12 cellular contexts compared by ENCODE assay signal in genomic region chr12:11778703-11779102, GRCh38.
DNase-seq lines count a peak whose midpoint lies in the region; ATAC-seq and TF ChIP-seq lines count a peak whose summit lies in the region.
"Had no signal": no experiment of that assay in that cellular context is flagged by ENCODE, and none has a peak within 500 bp of the region (broad histone marks: within the 10 kb centered on the region; RNA-seq: fewer than 3 reads in every experiment).

No MANE protein-coding gene starts in this region.

- peaks cover 38% of the 10 kb centered on the region for H3K4me1 ChIP-seq in psoas muscle

- peak; percentile 45 for DNase-seq in GM12865 (ENCODE audit: low read depth)
- DNase-seq in caudate nucleus (lab: John Stamatoyannopoulos, UW), result no peak
- no peak for DNase-seq in psoas muscle
- no peak for DNase-seq in amygdala (lab: John Stamatoyannopoulos, UW)
- DNase-seq in H4 (ENCODE audit: low spot score), result no peak
- DNase-seq: activated CD8-positive, alpha-beta memory T cell treated with anti-CD3 and anti-CD28 coated beads, Interleukin-2, amount 10 ng/mL, durations not matched to agents 7 days and 5 days; CD8-positive, alpha-beta memory T cell; GDM1; Peyer's patch; stimulated activated CD4-positive, alpha-beta T cell treated with anti-CD3 and anti-CD28 coated beads, Interleukin-4, amount 100 ng/mL, for 4 hours had no signal

- intact Hi-C loops in psoas muscle (cut with DNase I), result no loop called here

- ATAC-seq in psoas muscle, result no peak
- no peak for ATAC-seq in SK-N-SH treated with all-trans-retinoic acid at 6 μM for 48 hours
- ATAC-seq: activated CD8-positive, alpha-beta memory T cell treated with anti-CD3 and anti-CD28 coated beads, Interleukin-2, amount 10 ng/mL, durations not matched to agents 7 days and 5 days had no signal

- TF ChIP-seq CTCF in GM12865 (IDR thresholded peaks at IDR 0.05; ENCODE audit: insufficient read depth, low read depth, low read length, missing control alignments) (no peak), psoas muscle (IDR thresholded peaks at IDR 0.05) (no peak)

- H3K4me3 ChIP-seq in GM12865 (ENCODE audit: low read depth, low read length) (no peak overlapping the region), psoas muscle (no peak overlapping the region)
- H3K4me3 ChIP-seq: Peyer's patch had no signal

- H3K9me3 ChIP-seq in KOPT-K1 (ENCODE audit: insufficient read depth, low read length, poor library complexity, severe bottlenecking) (no peaks in the 10 kb centered on the region), psoas muscle (no peaks in the 10 kb centered on the region)
- H3K9me3 ChIP-seq: Peyer's patch had no signal

- H3K27me3 ChIP-seq in psoas muscle (ENCODE audit: insufficient read depth in 3 of 3, low read length in 2 of 3), result no peaks in the 10 kb centered on the region
- H3K27me3 ChIP-seq: Peyer's patch had no signal

- WGBS in psoas muscle, 3 donors, result 63 to 75% (median 64%) methylated on average over 5 of the region's 5 CpGs

- H3K36me3 ChIP-seq in KOPT-K1 (ENCODE audit: insufficient read depth, low read length), result no peaks in the 10 kb centered on the region
- no peaks in the 10 kb centered on the region for H3K36me3 ChIP-seq in psoas muscle (ENCODE audit: insufficient read depth in 1 of 2, low read depth in 1 of 2)
- H3K36me3 ChIP-seq: Peyer's patch had no signal

- H3K27ac ChIP-seq in KOPT-K1 (ENCODE audit: low read depth, low read length, poor library complexity, severe bottlenecking), result peak overlapping the region; percentile 95
- peak overlapping the region; percentile 21 for H3K27ac ChIP-seq in caudate nucleus (ENCODE audit: low read depth, low read length)
- H3K27ac ChIP-seq in psoas muscle, result peak overlapping the region; percentile 47

TF ChIP-seq in SK-N-SH treated with all-trans-retinoic acid at 6 μM for 48 hours, 23 proteins besides CTCF, POLR2A, EP300 and RAD21:
- TF ChIP-seq ARNTL (CRISPR knock-in tag; IDR thresholded peaks at IDR 0.05; ENCODE audit: borderline replicate concordance, low read depth) (no peak), TSHZ2 (CRISPR knock-in tag; IDR thresholded peaks at IDR 0.05) (no peak), OSR1 (CRISPR knock-in tag; IDR thresholded peaks at IDR 0.05) (no peak), TCF4 (CRISPR knock-in tag; IDR thresholded peaks at IDR 0.05; ENCODE audit: borderline replicate concordance) (no peak), GLIS3 (CRISPR knock-in tag; IDR thresholded peaks at IDR 0.05) (no peak), ESRRG (CRISPR knock-in tag; IDR thresholded peaks at IDR 0.05) (no peak), ZC3H10 (CRISPR knock-in tag; IDR thresholded peaks at IDR 0.05) (no peak), ZFP30 (CRISPR knock-in tag; IDR thresholded peaks at IDR 0.05) (no peak), ZFP3 (CRISPR knock-in tag; IDR thresholded peaks at IDR 0.05) (no peak), PATZ1 (CRISPR knock-in tag; IDR thresholded peaks at IDR 0.05; ENCODE audit: borderline replicate concordance) (no peak), TOX (CRISPR knock-in tag; IDR thresholded peaks at IDR 0.05; ENCODE audit: borderline replicate concordance) (no peak), SNAI2 (CRISPR knock-in tag; IDR thresholded peaks at IDR 0.05) (no peak), CSRNP3 (CRISPR knock-in tag; IDR thresholded peaks at IDR 0.05) (no peak), ZNF70 (CRISPR knock-in tag; IDR thresholded peaks at IDR 0.05) (no peak), CSDC2 (CRISPR knock-in tag; IDR thresholded peaks at IDR 0.05) (no peak)

Comparison
In these comparisons a context has a peak if more than half of its experiments do, and no peak if none do; other contexts are left out.
1. H3K27ac ChIP-seq: peak in every context shown above with its lines; median percentile 95 in KOPT-K1; 47 in psoas muscle; 21 in caudate nucleus.